Comparison of ENCODE assay signal across 13 cellular contexts in genomic region chr1:8211251-8211619, GRCh38.
DNase-seq lines count a peak whose midpoint lies in the region; ATAC-seq and TF ChIP-seq lines count a peak whose summit lies in the region.
"Had no signal": no experiment of that assay in that cellular context is flagged by ENCODE, and none has a peak within 500 bp of the region (broad histone marks: within the 10 kb centered on the region; RNA-seq: fewer than 3 reads in every experiment).

No MANE protein-coding gene starts in this region.

- H3K4me2 ChIP-seq in hepatocyte = no peak overlapping the region
- peak overlapping the region; percentile 68 for H3K4me2 ChIP-seq in skeletal muscle satellite cell (ENCODE audit: low read length)

- peak overlapping the region; percentile 97; the same call in 1 of the 2 replicates for H3K27ac Mint-ChIP-seq in HFFc6
- no peak overlapping the region for H3K27ac Mint-ChIP-seq in activated T-cell treated with anti-CD3 and anti-CD28 coated beads, Interleukin-2, amount 50 U/mL, for 72 hours

- DNase-seq in HFFc6 (no peak), SJCRH30 (peak; percentile 42 to 57), hepatocyte (ENCODE audit: low spot score) (no peak), substantia nigra (lab: John Stamatoyannopoulos, UW) (no peak)
- no peak for DNase-seq in stimulated activated CD4-positive, alpha-beta T cell treated with anti-CD3 and anti-CD28 coated beads, Interleukin-2, amount 100 ng/mL, for 24 hours
- no peak for DNase-seq in activated T-cell treated with anti-CD3 and anti-CD28 coated beads, Interleukin-2, amount 50 U/mL, for 72 hours
- DNase-seq: BE2C; effector CD8-positive, alpha-beta T cell; NCI-H1417; NCI-H2171 treated with DMSO at 0.1 percent for 48 hours had no signal

- H3K79me2 ChIP-seq in hepatocyte = no peaks in the 10 kb centered on the region

- no peak for ATAC-seq in activated T-cell treated with anti-CD3 and anti-CD28 coated beads, Interleukin-2, amount 50 U/mL, for 72 hours (replicated peaks in 1 of 2)

- peaks cover 42% of the 10 kb centered on the region for H3K4me1 Mint-ChIP-seq in HFFc6 (ENCODE audit: low read depth)
- peaks cover 21% of the 10 kb centered on the region for H3K4me1 Mint-ChIP-seq in activated T-cell treated with anti-CD3 and anti-CD28 coated beads, Interleukin-2, amount 50 U/mL, for 72 hours (ENCODE audit: low read depth)

- H3K9me3 ChIP-seq in SJCRH30 (replicated peaks) (no peaks in the 10 kb centered on the region), hepatocyte (ENCODE audit: low read depth) (no peaks in the 10 kb centered on the region), skeletal muscle satellite cell (replicated peaks; ENCODE audit: low read length) (no peaks in the 10 kb centered on the region)
- H3K9me3 ChIP-seq: BE2C, Peyer's patch, right lobe of liver had no signal

- peak overlapping the region; percentile 77 for H3K9ac ChIP-seq in skeletal muscle satellite cell (ENCODE audit: low read depth, low read length)

- H3K36me3 ChIP-seq in SJCRH30 = no peaks in the 10 kb centered on the region
- no peaks in the 10 kb centered on the region for H3K36me3 ChIP-seq in hepatocyte (replicated peaks; ENCODE audit: insufficient read depth, low read depth)
- H3K36me3 ChIP-seq in skeletal muscle satellite cell (ENCODE audit: insufficient read depth, low read length) = no peaks in the 10 kb centered on the region
- H3K36me3 ChIP-seq: BE2C, Peyer's patch, right lobe of liver had no signal

- peak overlapping the region; percentile 85 for H3K27ac ChIP-seq in SJCRH30
- H3K27ac ChIP-seq in hepatocyte = peak overlapping the region; percentile 84
- H3K27ac ChIP-seq in substantia nigra (ENCODE audit: low read depth, low read length, poor library complexity, severe bottlenecking) = no peak overlapping the region

- no peaks in the 10 kb centered on the region for H3K9me3 Mint-ChIP-seq in HFFc6
- H3K9me3 Mint-ChIP-seq in activated T-cell treated with anti-CD3 and anti-CD28 coated beads, Interleukin-2, amount 50 U/mL, for 72 hours = no peaks in the 10 kb centered on the region

- no peaks in the 10 kb centered on the region for H3K27me3 ChIP-seq in SJCRH30
- no peaks in the 10 kb centered on the region for H3K27me3 ChIP-seq in hepatocyte
- H3K27me3 ChIP-seq in skeletal muscle satellite cell (ENCODE audit: control insufficient read depth, insufficient read depth, low read length) = no peaks in the 10 kb centered on the region
- H3K27me3 ChIP-seq: BE2C, Peyer's patch, right lobe of liver had no signal

- H3K4me3 Mint-ChIP-seq in HFFc6 = no peak overlapping the region; the same call in 1 of the 2 replicates
- H3K4me3 Mint-ChIP-seq in activated T-cell treated with anti-CD3 and anti-CD28 coated beads, Interleukin-2, amount 50 U/mL, for 72 hours = no peak overlapping the region

- H3K36me3 Mint-ChIP-seq in HFFc6 (ENCODE audit: low read depth) = no peaks in the 10 kb centered on the region
- H3K36me3 Mint-ChIP-seq in activated T-cell treated with anti-CD3 and anti-CD28 coated beads, Interleukin-2, amount 50 U/mL, for 72 hours (ENCODE audit: insufficient read depth in 2 of 2) = no peaks in the 10 kb centered on the region

- H3K4me1 ChIP-seq in SJCRH30 (peaks cover 36% of the 10 kb centered on the region), hepatocyte (ENCODE audit: insufficient read depth) (peaks cover 7% of the 10 kb centered on the region), skeletal muscle satellite cell (ENCODE audit: control insufficient read depth, insufficient read depth, low read length) (peaks cover 42% of the 10 kb centered on the region)
- H3K4me1 ChIP-seq: BE2C, Peyer's patch had no signal

- 95% methylated on average over 10 of the region's 10 CpGs for WGBS in hepatocyte (ENCODE audit: low lambda C conversion rate, missing lambda C conversion rate)

- no peak overlapping the region for H2AFZ ChIP-seq in hepatocyte

- no peaks in the 10 kb centered on the region for H4K20me1 ChIP-seq in hepatocyte (ENCODE audit: insufficient read depth, poor library complexity, severe bottlenecking)

- TF ChIP-seq CTCF in HFFc6 (IDR thresholded peaks at IDR 0.05) (no peak), hepatocyte (IDR thresholded peaks at IDR 0.05; ENCODE audit: poor library complexity) (no peak)

- no peaks in the 10 kb centered on the region for H3K9me2 ChIP-seq in hepatocyte (replicated peaks; ENCODE audit: insufficient read depth)

- H3K4me3 ChIP-seq in SJCRH30 (peak overlapping the region; percentile 47), hepatocyte (no peak overlapping the region), skeletal muscle satellite cell (ENCODE audit: low read length) (no peak overlapping the region)
- H3K4me3 ChIP-seq: Peyer's patch had no signal

- peaks cover 1% of the 10 kb centered on the region; the same call in 1 of the 2 replicates for H3K27me3 Mint-ChIP-seq in HFFc6 (ENCODE audit: insufficient read depth)
- peaks cover 54% of the 10 kb centered on the region for H3K27me3 Mint-ChIP-seq in activated T-cell treated with anti-CD3 and anti-CD28 coated beads, Interleukin-2, amount 50 U/mL, for 72 hours (ENCODE audit: low read depth)

Comparison
In these comparisons a context has a peak if more than half of its experiments do, and no peak if none do; other contexts are left out.
1. DNase-seq: peak in SJCRH30 (2 of 2); none in HFFc6 (single experiment), hepatocyte (single experiment), stimulated activated CD4-positive, alpha-beta T cell treated with anti-CD3 and anti-CD28 coated beads, Interleukin-2, amount 100 ng/mL, for 24 hours (0 of 2), substantia nigra (0 of 49) and activated T-cell treated with anti-CD3 and anti-CD28 coated beads, Interleukin-2, amount 50 U/mL, for 72 hours (0 of 2).